21 cellular contexts compared by ENCODE assay signal in the genomic region with DNA sequence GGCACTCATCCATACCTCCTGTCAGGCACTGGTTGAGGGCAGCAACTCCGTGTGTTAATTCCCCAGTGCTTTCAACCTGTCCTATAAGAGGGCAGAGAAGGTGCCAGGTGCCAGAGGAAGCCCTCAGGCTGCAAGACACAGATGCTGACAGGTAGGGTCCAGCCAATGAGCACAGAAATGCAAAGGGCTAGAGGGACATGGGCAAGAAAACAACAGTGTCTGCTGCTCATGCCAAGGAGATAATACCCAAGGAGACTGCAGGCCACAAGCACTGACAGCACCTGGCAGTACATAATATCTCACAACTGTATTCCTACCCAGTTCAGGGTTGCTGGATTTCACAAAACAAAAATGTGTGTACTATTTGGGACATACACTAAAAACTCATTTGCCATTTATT. TPM values are rescaled to one million over a fixed set of nuclear protein-coding genes. Genes with fewer than 3 reads are reported as not detected.
DNase-seq lines count a peak whose midpoint lies in the region; ATAC-seq, FAIRE-seq and TF ChIP-seq lines count a peak whose summit lies in the region.
"Had no signal": no experiment of that assay in that cellular context is flagged by ENCODE, and none has a peak within 500 bp of the region (broad histone marks: within the 10 kb centered on the region; RNA-seq: fewer than 3 reads in every experiment).

No MANE protein-coding gene starts in this region.

- no peak overlapping the region for H2BK5ac ChIP-seq in neuronal stem cell (ENCODE audit: low read length)

- no peak overlapping the region for H3K14ac ChIP-seq in neuronal stem cell (ENCODE audit: low read length)

- H4K8ac ChIP-seq in neuronal stem cell (ENCODE audit: low read depth, low read length): no peak overlapping the region

- no peaks in the 10 kb centered on the region for H3K79me1 ChIP-seq in neuronal stem cell (ENCODE audit: low read depth, low read length)

- intact Hi-C loops in left ventricle myocardium superior (cut with micrococcal nuclease): no loop called here
- intact Hi-C loops in Right ventricle myocardium inferior (cut with DNase I): no loop called here
- intact Hi-C loops in esophagus squamous epithelium (cut with DNase I): no loop called here

- H3K4me2 ChIP-seq in neuronal stem cell (ENCODE audit: insufficient read depth, low read length, poor library complexity, severe bottlenecking): no peak overlapping the region
- H3K4me2 ChIP-seq: BLaER1 treated with 17β-estradiol and CSF1 and Interleukin-3, amounts not matched to agents 10 nM and 100 nM had no signal

- peak overlapping the region in 1 of 2 donors; percentile 10 for H3K4me3 ChIP-seq in neuronal stem cell (ENCODE audit: low read length in 2 of 2)
- H3K4me3 ChIP-seq in esophagus squamous epithelium: no peak overlapping the region
- H3K4me3 ChIP-seq: BLaER1 treated with 17β-estradiol and CSF1 and Interleukin-3, amounts not matched to agents 10 nM and 100 nM had no signal

- H4K91ac ChIP-seq in neuronal stem cell (ENCODE audit: low read depth, low read length, poor library complexity): no peak overlapping the region

- H3K9me3 ChIP-seq in neuronal stem cell (replicated peaks in 1 of 2; ENCODE audit: control insufficient read depth in 2 of 2, insufficient read depth in 1 of 2, low read depth in 1 of 2, low read length in 2 of 2): no peaks in the 10 kb centered on the region
- no peaks in the 10 kb centered on the region for H3K9me3 ChIP-seq in esophagus squamous epithelium
- H3K9me3 ChIP-seq: BLaER1 treated with 17β-estradiol and CSF1 and Interleukin-3, amounts not matched to agents 10 nM and 100 nM; Caco-2 had no signal

- H2AFZ ChIP-seq in neuronal stem cell (ENCODE audit: low read length): no peak overlapping the region

- no peak overlapping the region for H2BK12ac ChIP-seq in neuronal stem cell (ENCODE audit: low read length)

- no peaks in the 10 kb centered on the region for H3K36me3 ChIP-seq in neuronal stem cell (replicated peaks in 1 of 2; ENCODE audit: control insufficient read depth in 2 of 2, insufficient read depth in 2 of 2, low read length in 2 of 2)
- H3K36me3 ChIP-seq in esophagus squamous epithelium: no peaks in the 10 kb centered on the region

- no peak overlapping the region for H3K27ac ChIP-seq in neuronal stem cell (replicated peaks; ENCODE audit: low read length)
- no peak overlapping the region for H3K27ac ChIP-seq in esophagus squamous epithelium
- H3K27ac ChIP-seq: BLaER1 treated with 17β-estradiol and CSF1 and Interleukin-3, amounts not matched to agents 10 nM and 100 nM; C4-2B had no signal

- H2AK5ac ChIP-seq in neuronal stem cell (ENCODE audit: low read depth, low read length): no peak overlapping the region

- peak; percentile 51 for ATAC-seq in left ventricle myocardium superior
- no peak for ATAC-seq in Right ventricle myocardium inferior
- ATAC-seq: CD8-positive, alpha-beta T cell had no signal

- peak overlapping the region; percentile 54 for H3K9ac ChIP-seq in neuronal stem cell (ENCODE audit: low read depth, low read length, poor library complexity)
- H3K9ac ChIP-seq: BLaER1 treated with 17β-estradiol and CSF1 and Interleukin-3, amounts not matched to agents 10 nM and 100 nM had no signal

- no peak for TF ChIP-seq CTCF in esophagus squamous epithelium (IDR thresholded peaks at IDR 0.05)

- H3K18ac ChIP-seq in neuronal stem cell (ENCODE audit: low read length): no peak overlapping the region

- H3K4ac ChIP-seq in neuronal stem cell (ENCODE audit: low read length): no peak overlapping the region

- no peak overlapping the region for H2BK15ac ChIP-seq in neuronal stem cell (ENCODE audit: low read length)

- no CpG with 5 or more reads among the region's 1 CpG for WGBS in neuronal stem cell (ENCODE audit: extremely low coverage in 2 of 2, insufficient read length in 2 of 2, insufficient replicate concordance in 1 of 2), 2 donors
- WGBS in esophagus squamous epithelium, 2 donors: 33 to 40% methylated on average over 1 of the region's 1 CpG

- no peak overlapping the region for H3K23ac ChIP-seq in neuronal stem cell (ENCODE audit: low read depth, low read length, poor library complexity)

- H3K4me1 ChIP-seq in neuronal stem cell (ENCODE audit: control insufficient read depth in 2 of 2, insufficient read depth in 1 of 2, low read depth in 1 of 2, low read length in 2 of 2) (no peaks in the 10 kb centered on the region), esophagus squamous epithelium (peaks cover 0 to 2% (median 0%) of the 10 kb centered on the region in 3 donors)
- H3K4me1 ChIP-seq: BLaER1 treated with 17β-estradiol and CSF1 and Interleukin-3, amounts not matched to agents 10 nM and 100 nM had no signal

- peak; percentile 24 for FAIRE-seq in GM12892 (lab: Jason Lieb, UNC)
- FAIRE-seq: A204.1, D721Med, G401.6, GM19239 had no signal

- TF ChIP-seq POLR2A in GM12892 (IDR thresholded peaks at IDR 0.05; ENCODE audit: low read depth, low read length) (no peak), esophagus squamous epithelium (IDR thresholded peaks at IDR 0.05) (no peak)

- DNase-seq in left ventricle myocardium superior (no peak), Right ventricle myocardium inferior (ENCODE audit: missing footprints) (no peak), GM12892 (ENCODE audit: insufficient read length) (no peak), neuronal stem cell (ENCODE audit: low spot score) (no peak), NCI-H2107 (lab: John Stamatoyannopoulos, UW) (no peak), esophagus squamous epithelium (lab: John Stamatoyannopoulos, UW) (no peak), amygdala (lab: John Stamatoyannopoulos, UW) (no peak)
- DNase-seq: 8988T; ACHN; Caco-2; Calu3; CD4-positive, alpha-beta T cell; CD8-positive, alpha-beta T cell; DMS79 treated with DMSO at 0.1 percent for 48 hours; GF-D8 had no signal

- H3K27me3 ChIP-seq in neuronal stem cell (ENCODE audit: control insufficient read depth in 3 of 3, insufficient read depth in 3 of 3, low read depth in 1 of 3, low read length in 3 of 3) (peaks cover 0 to 3% (median 0%) of the 10 kb centered on the region in 3 experiments), esophagus squamous epithelium (no peaks in the 10 kb centered on the region)
- H3K27me3 ChIP-seq: BLaER1 treated with 17β-estradiol and CSF1 and Interleukin-3, amounts not matched to agents 10 nM and 100 nM had no signal

- H2BK120ac ChIP-seq in neuronal stem cell (ENCODE audit: low read depth, low read length): no peak overlapping the region

RNA-seq across cellular contexts. Expression of gene TM9SF3, which starts 38.4 kb away (rescaled TPM):
- total RNA-seq in left ventricle myocardium superior (75.4 TPM), Right ventricle myocardium inferior (65.9 TPM), esophagus squamous epithelium (10 to 100 TPM; 36.7 to 86.4 (median 72.4) TPM)
- polyA plus RNA-seq in GM12892 (2012; ENCODE audit: missing spikeins): 45.5 TPM
- polyA plus RNA-seq in neuronal stem cell (2013, experiment 1 of 2): 37.0 TPM
- polyA plus RNA-seq in neuronal stem cell (2013, experiment 2 of 2): 37.5 TPM
